10 cellular contexts compared by ENCODE assay signal in the genomic region with DNA sequence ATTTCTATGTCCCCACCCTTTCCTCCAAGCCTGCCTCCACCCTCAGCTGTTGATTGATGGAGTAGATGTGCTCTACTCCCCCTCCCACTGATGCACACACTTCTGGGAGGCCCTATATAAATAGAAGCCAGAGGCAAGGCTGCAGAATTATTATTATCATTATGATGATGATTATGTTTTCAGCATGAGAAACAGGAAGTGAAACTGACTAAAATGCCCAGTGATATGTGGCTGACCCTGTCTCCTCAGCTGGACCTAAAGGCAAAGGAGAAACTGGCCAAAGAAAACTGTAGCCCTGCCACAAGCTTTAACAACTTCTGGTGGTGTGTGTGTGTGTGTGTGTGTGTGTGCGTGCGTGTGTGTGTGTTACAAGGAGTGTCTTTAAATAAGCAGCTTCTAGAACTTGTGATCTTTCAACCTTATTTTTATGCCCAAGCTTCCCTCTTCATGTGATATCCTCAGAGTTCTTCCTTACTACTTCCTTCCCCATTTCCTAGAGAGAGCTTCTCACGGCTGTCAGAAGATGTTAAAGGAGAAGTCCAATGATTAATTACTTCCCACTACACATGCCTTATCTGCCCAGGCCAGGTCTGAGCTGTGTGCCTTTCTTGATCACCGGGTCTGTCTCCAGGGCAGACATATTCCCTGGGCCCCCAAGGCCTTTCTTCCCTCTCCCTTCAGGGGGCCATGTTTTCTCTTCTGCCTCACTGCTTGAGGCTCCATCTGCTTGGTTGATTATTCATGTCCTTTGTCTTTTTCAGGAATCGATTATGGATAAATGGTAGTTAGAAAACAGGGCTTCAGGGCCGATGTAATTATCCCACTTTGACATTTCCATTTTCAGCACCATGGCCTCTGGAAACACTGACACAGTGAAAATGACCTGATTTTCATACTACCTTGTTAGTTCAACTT. TPM values are rescaled to one million over a fixed set of nuclear protein-coding genes. Genes with fewer than 3 reads are reported as not detected.
A peak's percentile ranks its signal among the peaks of the same experiment; 100 is the strongest.
DNase-seq lines count a peak whose midpoint lies in the region; TF ChIP-seq lines count a peak whose summit lies in the region.
"Had no signal": no experiment of that assay in that cellular context is flagged by ENCODE, and none has a peak within 500 bp of the region (broad histone marks: within the 10 kb centered on the region; RNA-seq: fewer than 3 reads in every experiment).

No MANE protein-coding gene starts in this region.

- no peaks in the 10 kb centered on the region for H3K36me3 ChIP-seq in CD8-positive, alpha-beta memory T cell (ENCODE audit: insufficient read depth, low read length)
- H3K36me3 ChIP-seq in duodenal mucosa (ENCODE audit: control insufficient read depth in 1 of 2, insufficient read depth in 2 of 2, low read length in 2 of 2) (no peaks in the 10 kb centered on the region), mucosa of rectum (ENCODE audit: control insufficient read depth in 2 of 2, insufficient read depth in 2 of 2, low read length in 2 of 2) (no peaks in the 10 kb centered on the region)

- CTCF ChIA-PET in CD8-positive, alpha-beta memory T cell (lab: Charles Lee), result interaction anchor here (1.2 to 1.8 kb wide), 2 partner anchors 8 to 9 kb away, joined by 3 to 13 read pairs; no protein-coding TSS in a partner anchor

- no peak overlapping the region for H3K4me3 Mint-ChIP-seq in CD8-positive, alpha-beta memory T cell
- H3K4me3 Mint-ChIP-seq in glutamatergic neuron (ENCODE audit: unreplicated experiment), result no peak overlapping the region
- H3K4me3 Mint-ChIP-seq: effector memory CD8-positive, alpha-beta T cell had no signal

- no peaks in the 10 kb centered on the region for H3K9me3 Mint-ChIP-seq in CD8-positive, alpha-beta memory T cell
- peaks cover 5% of the 10 kb centered on the region for H3K9me3 Mint-ChIP-seq in glutamatergic neuron (ENCODE audit: unreplicated experiment)
- H3K9me3 Mint-ChIP-seq: effector memory CD8-positive, alpha-beta T cell had no signal

- no peak for DNase-seq in CD8-positive, alpha-beta memory T cell
- DNase-seq in NB4 (ENCODE audit: low read depth), result peak; percentile 59
- DNase-seq in glutamatergic neuron, result no peak
- DNase-seq in superior temporal gyrus (ENCODE audit: extremely low spot score), result no peak
- no peak for DNase-seq in stimulated activated CD4-positive, alpha-beta T cell treated with anti-CD3 and anti-CD28 coated beads, Interleukin-4, amount 100 ng/mL, for 1 hour
- no peak for DNase-seq in NCI-H1048 (lab: John Stamatoyannopoulos, UW)
- DNase-seq: effector memory CD8-positive, alpha-beta T cell; NCI-H510A treated with DMSO at 0.1 percent for 48 hours had no signal

- H3K4me1 Mint-ChIP-seq in CD8-positive, alpha-beta memory T cell, result peaks cover 6% of the 10 kb centered on the region in 3 donors
- H3K4me1 Mint-ChIP-seq in glutamatergic neuron (ENCODE audit: low read depth, unreplicated experiment), result no peaks in the 10 kb centered on the region

- H3K9ac ChIP-seq in duodenal mucosa (ENCODE audit: low read depth in 1 of 2, low read length in 2 of 2), result peak overlapping the region; percentile 7 to 15
- H3K9ac ChIP-seq in mucosa of rectum (ENCODE audit: low read depth in 1 of 2, low read length in 2 of 2), result no peak overlapping the region

- no peaks in the 10 kb centered on the region for H3K27me3 Mint-ChIP-seq in CD8-positive, alpha-beta memory T cell
- H3K27me3 Mint-ChIP-seq in glutamatergic neuron (ENCODE audit: unreplicated experiment), result peaks cover 5% of the 10 kb centered on the region
- H3K27me3 Mint-ChIP-seq: effector memory CD8-positive, alpha-beta T cell had no signal

- TF ChIP-seq CTCF in NB4 (IDR thresholded peaks at IDR 0.05; ENCODE audit: low read depth, low read length) (no peak), glutamatergic neuron (IDR thresholded peaks at IDR 0.05; ENCODE audit: partially characterized antibody, unreplicated experiment) (no peak)

- POLR2A ChIA-PET in CD8-positive, alpha-beta memory T cell (lab: Charles Lee), result interaction anchor here (0.6 kb wide), 1 partner anchor 126 kb away, joined by 3 read pairs; no protein-coding TSS in a partner anchor

- no peaks in the 10 kb centered on the region for H3K27me3 ChIP-seq in CD8-positive, alpha-beta memory T cell (ENCODE audit: insufficient read depth, low read length, poor library complexity, severe bottlenecking)
- H3K27me3 ChIP-seq in duodenal mucosa (ENCODE audit: control insufficient read depth in 1 of 2, insufficient read depth in 2 of 2, low read length in 2 of 2), result no peaks in the 10 kb centered on the region
- no peaks in the 10 kb centered on the region for H3K27me3 ChIP-seq in mucosa of rectum (ENCODE audit: control insufficient read depth in 2 of 2, insufficient read depth in 2 of 2, low read length in 2 of 2)

- H3K27ac ChIP-seq in CD8-positive, alpha-beta memory T cell (ENCODE audit: low read depth, low read length), result peak overlapping the region; percentile 63
- peak overlapping the region; percentile 71 for H3K27ac ChIP-seq in duodenal mucosa (ENCODE audit: low read depth, low read length)
- peak overlapping the region; percentile 49 to 66 for H3K27ac ChIP-seq in mucosa of rectum (ENCODE audit: low read depth in 2 of 2, low read length in 2 of 2)

- H3K4me3 ChIP-seq in CD8-positive, alpha-beta memory T cell (ENCODE audit: low read length), result no peak overlapping the region
- H3K4me3 ChIP-seq in NB4 (ENCODE audit: low read depth, low read length) (no peak overlapping the region), duodenal mucosa (ENCODE audit: low read depth in 1 of 2, low read length in 2 of 2) (peak overlapping the region; percentile 31 to 37), mucosa of rectum (ENCODE audit: low read length in 2 of 2) (no peak overlapping the region)

- H3K27ac Mint-ChIP-seq in CD8-positive, alpha-beta memory T cell, result no peak overlapping the region
- no peak overlapping the region for H3K27ac Mint-ChIP-seq in glutamatergic neuron (ENCODE audit: unreplicated experiment)
- H3K27ac Mint-ChIP-seq: effector memory CD8-positive, alpha-beta T cell had no signal

- no peak for TF ChIP-seq POLR2A in NB4 (IDR thresholded peaks at IDR 0.05; ENCODE audit: extremely low read depth, insufficient read length)

- no peaks in the 10 kb centered on the region for H3K9me3 ChIP-seq in CD8-positive, alpha-beta memory T cell (ENCODE audit: low read length)
- H3K9me3 ChIP-seq in duodenal mucosa (ENCODE audit: control insufficient read depth in 1 of 2, low read length in 2 of 2), result no peaks in the 10 kb centered on the region
- no peaks in the 10 kb centered on the region for H3K9me3 ChIP-seq in mucosa of rectum (ENCODE audit: control insufficient read depth in 2 of 2, low read length in 2 of 2)

- no peaks in the 10 kb centered on the region for H3K36me3 Mint-ChIP-seq in CD8-positive, alpha-beta memory T cell
- no peaks in the 10 kb centered on the region for H3K36me3 Mint-ChIP-seq in glutamatergic neuron (ENCODE audit: unreplicated experiment)

- peaks cover 8% of the 10 kb centered on the region for H3K4me1 ChIP-seq in CD8-positive, alpha-beta memory T cell (ENCODE audit: insufficient read depth, low read length)
- peaks cover 44 to 48% of the 10 kb centered on the region in 2 donors for H3K4me1 ChIP-seq in duodenal mucosa (ENCODE audit: control insufficient read depth in 1 of 2, insufficient read depth in 2 of 2, low read length in 2 of 2)
- peaks cover 30 to 36% of the 10 kb centered on the region in 2 donors for H3K4me1 ChIP-seq in mucosa of rectum (ENCODE audit: control insufficient read depth in 2 of 2, insufficient read depth in 2 of 2, low read length in 2 of 2)

RNA-seq across cellular contexts. Expression of a gene that starts 11.6 kb away (rescaled TPM):
- total RNA-seq in CD8-positive, alpha-beta memory T cell, result 10 to 100 TPM; 78.4 to 79.1 TPM
- 5.0 TPM for polyA plus RNA-seq in CD8-positive, alpha-beta memory T cell
- 93.8 TPM for total RNA-seq in glutamatergic neuron (ENCODE audit: unreplicated experiment)

RNA-seq across cellular contexts. Expression of a gene that starts 37.8 kb away (rescaled TPM):
- total RNA-seq in CD8-positive, alpha-beta memory T cell, result 10 to 100 TPM; 11.0 to 11.7 TPM
- not detected for polyA plus RNA-seq in CD8-positive, alpha-beta memory T cell
- 1.3 TPM for total RNA-seq in glutamatergic neuron (ENCODE audit: unreplicated experiment)

Comparison
In these comparisons a context has a peak if more than half of its experiments do, and no peak if none do; other contexts are left out.
1. H3K4me3 ChIP-seq: peak in duodenal mucosa (2 of 2); none in CD8-positive, alpha-beta memory T cell (single experiment), NB4 (single experiment) and mucosa of rectum (0 of 2).
2. H3K9ac ChIP-seq: peak in duodenal mucosa (2 of 2); none in mucosa of rectum (0 of 2).
3. Peak in every context shown above with its lines, with median percentiles within 50 percentile points of each other: H3K27ac ChIP-seq.